16 cellular contexts compared by ENCODE assay signal in the genomic region with DNA sequence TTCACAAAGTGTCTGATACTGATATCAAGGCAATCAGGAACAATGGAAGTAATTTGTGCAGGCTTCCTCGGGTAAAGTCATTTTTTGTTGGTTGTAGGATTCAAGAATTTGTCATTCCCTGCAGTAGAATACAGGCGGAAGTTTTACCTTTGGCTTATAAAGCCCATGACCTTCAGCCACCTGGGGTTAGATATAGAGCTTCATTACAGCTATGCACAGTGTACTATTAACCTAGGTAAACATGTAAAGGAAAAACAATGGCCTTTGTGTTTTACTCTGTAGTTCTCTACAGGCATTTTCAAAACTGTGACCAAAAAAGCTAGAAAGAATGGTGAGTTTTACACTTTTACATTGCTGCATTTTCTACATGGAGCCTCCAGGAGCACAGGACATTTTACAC.
DNase-seq lines count a peak whose midpoint lies in the region; ATAC-seq, FAIRE-seq and TF ChIP-seq lines count a peak whose summit lies in the region.
"Had no signal": no experiment of that assay in that cellular context is flagged by ENCODE, and none has a peak within 500 bp of the region (broad histone marks: within the 10 kb centered on the region; RNA-seq: fewer than 3 reads in every experiment).

No MANE protein-coding gene starts in this region.

- no peak overlapping the region for H4K8ac ChIP-seq in H1 (ENCODE audit: extremely low read depth, insufficient read depth, low read length)

- H3K4me1 ChIP-seq in H1 (replicated peaks in 1 of 4; ENCODE audit: control insufficient read depth in 3 of 4, insufficient read depth in 4 of 4, low read length in 3 of 4) (peaks cover 0 to 3% (median 0%) of the 10 kb centered on the region in 4 experiments; a peak in 2 of 7 replicates), pancreas (peaks cover 0 to 15% (median 5%) of the 10 kb centered on the region in 3 donors)

- TF ChIP-seq POLR2A in H1 (IDR thresholded peaks at IDR 0.05; ENCODE audit: control extremely low read depth in 1 of 2, low read depth in 2 of 2, low read length in 2 of 2): no peak

- H3K23ac ChIP-seq in H1 (ENCODE audit: insufficient read length): no peak overlapping the region

- no peak overlapping the region for H2BK15ac ChIP-seq in H1 (ENCODE audit: low read length)

- no peaks in the 10 kb centered on the region for H3K79me1 ChIP-seq in H1 (ENCODE audit: low read depth, low read length)

- no peak overlapping the region for H2BK20ac ChIP-seq in H1 (ENCODE audit: low read length)

- DNase-seq in NCI-H526 treated with DMSO at 0.1 percent for 48 hours (lab: John Stamatoyannopoulos, UW) (peak; percentile 4), H1 (ENCODE audit: low read depth in 1 of 2, low spot score in 2 of 2) (no peak), pancreas (no peak), NOMO-1 (lab: John Stamatoyannopoulos, UW; ENCODE audit: unreplicated experiment in 2 of 2) (no peak), T-helper 1 cell (no peak)
- DNase-seq: C1 segment of cervical spinal cord; CD4-positive, alpha-beta memory T cell; COR-L47; DMS153; DND-41; GM23248; H9 had no signal

- intact Hi-C loops in pancreas (cut with DNase I): no loop called here

- H3K27me3 ChIP-seq in H1 (replicated peaks in 1 of 4; ENCODE audit: control insufficient read depth in 3 of 4, extremely low read depth in 1 of 4, insufficient read depth in 3 of 4, low read length in 3 of 4): no peaks in the 10 kb centered on the region
- no peaks in the 10 kb centered on the region for H3K27me3 ChIP-seq in pancreas

- H3K23me2 ChIP-seq in H1 (ENCODE audit: low read depth, low read length): no peaks in the 10 kb centered on the region

- no peak overlapping the region for H3K27ac ChIP-seq in H1 (ENCODE audit: low read depth, low read length)
- H3K27ac ChIP-seq in pancreas: peak overlapping the region in 1 of 4 donors; percentile 33
- H3K27ac ChIP-seq: GM23248 had no signal

- FAIRE-seq in H1 (lab: Jason Lieb, UNC) (peak; percentile 72), pancreas (lab: Jason Lieb, UNC) (no peak)
- FAIRE-seq: G401.6, GM12892 had no signal

- TF ChIP-seq RAD21 in H1 (IDR thresholded peaks at IDR 0.05 in 1 of 2, conservative IDR thresholded peaks at IDR 0.05 in 1 of 2; ENCODE audit: low read depth in 2 of 2, low read length in 2 of 2): no peak

- no peaks in the 10 kb centered on the region for H3K79me2 ChIP-seq in H1 (ENCODE audit: control insufficient read depth in 1 of 2, insufficient read depth in 2 of 2, low read length in 2 of 2)

- H4K20me1 ChIP-seq in H1 (replicated peaks in 1 of 2; ENCODE audit: control insufficient read depth in 1 of 2, insufficient read depth in 2 of 2, low read length in 2 of 2): no peaks in the 10 kb centered on the region

- TF ChIP-seq EP300 in H1 (IDR thresholded peaks at IDR 0.05; ENCODE audit: borderline replicate concordance in 1 of 2, low read depth in 2 of 2, low read length in 2 of 2): no peak

- H3K4ac ChIP-seq in H1 (replicated peaks; ENCODE audit: insufficient read length, low read depth, low read length): no peak overlapping the region

- H3K4me2 ChIP-seq in H1 (ENCODE audit: insufficient read depth in 1 of 2, low read depth in 2 of 2, low read length in 2 of 2): no peak overlapping the region

- H2BK5ac ChIP-seq in H1 (ENCODE audit: low read depth, low read length): no peak overlapping the region

- POLR2A ChIA-PET in H1 (lab: Charles Lee; ENCODE audit: partially characterized antibody): interaction anchor here (0.6 kb wide), 1 partner anchor 425 kb away, joined by 3 read pairs; no protein-coding TSS in a partner anchor

- H2BK12ac ChIP-seq in H1 (ENCODE audit: low read depth, low read length): no peak overlapping the region

- H3K36me3 ChIP-seq in H1 (ENCODE audit: control insufficient read depth in 2 of 4, insufficient read depth in 4 of 4, low read length in 3 of 4) (no peaks in the 10 kb centered on the region), pancreas (no peaks in the 10 kb centered on the region)

- no peak overlapping the region for H3K14ac ChIP-seq in H1 (ENCODE audit: insufficient read length)

- H4K91ac ChIP-seq in H1 (replicated peaks; ENCODE audit: insufficient read length, low read length): no peak overlapping the region

- no peak overlapping the region for H2BK120ac ChIP-seq in H1 (replicated peaks; ENCODE audit: low read depth, low read length)

- ATAC-seq in pancreas (peak; percentile 50 to 82 (median 68)), GM21576 (IDR thresholded peaks at IDR 0.05; ENCODE audit: unreplicated experiment) (no peak)
- ATAC-seq: HCT116 had no signal

- TF ChIP-seq CTCF in H1 (IDR thresholded peaks at IDR 0.05; ENCODE audit: control extremely low read depth in 1 of 3, insufficient read depth in 1 of 3, low read depth in 1 of 3, low read length in 3 of 3) (no peak), pancreas (IDR thresholded peaks at IDR 0.05) (no peak)

- H3K18ac ChIP-seq in H1 (ENCODE audit: extremely low read depth, low read length): no peak overlapping the region

- H3K9me3 ChIP-seq in H1 (ENCODE audit: insufficient read depth in 2 of 2, low read depth in 1 of 2, low read length in 1 of 2) (no peaks in the 10 kb centered on the region), pancreas (no peaks in the 10 kb centered on the region)

- 63% methylated on average over 2 of the region's 2 CpGs; no CpG with 5 or more reads in 1 of the 2 experiments for WGBS in H1 (ENCODE audit: extremely low coverage in 1 of 2, insufficient coverage in 1 of 2, insufficient read length in 1 of 2, insufficient replicate concordance in 2 of 2, low coverage in 1 of 2, low lambda C conversion rate in 2 of 2, missing lambda C conversion rate in 1 of 2), 2 experiments
- WGBS in pancreas, 2 donors: 19 to 23% methylated on average over 2 of the region's 2 CpGs

- no peak overlapping the region for H3K56ac ChIP-seq in H1 (replicated peaks; ENCODE audit: insufficient read length, low read depth, low read length)

- H2AFZ ChIP-seq in H1 (ENCODE audit: low read length): no peak overlapping the region
- H2AFZ ChIP-seq: GM23248 had no signal

- no peak overlapping the region for H4K5ac ChIP-seq in H1 (ENCODE audit: insufficient read length, low read depth, low read length)

- H2AK5ac ChIP-seq in H1 (ENCODE audit: low read depth, low read length): no peak overlapping the region

- CTCF ChIA-PET in H1 (lab: Charles Lee; ENCODE audit: partially characterized antibody): interaction anchor here (0.6 to 4.8 kb wide), 3 partner anchors 17 to 66 kb away, joined by 3 to 21 read pairs (median 3); no protein-coding TSS in a partner anchor

- no peak overlapping the region for H3K4me3 ChIP-seq in H1 (ENCODE audit: extremely low read depth in 1 of 4, insufficient read depth in 2 of 4, low read depth in 3 of 4, low read length in 4 of 4)
- no peak overlapping the region for H3K4me3 ChIP-seq in pancreas
- H3K4me3 ChIP-seq: GM23248 had no signal

- H3K9ac ChIP-seq in H1 (replicated peaks in 1 of 4; ENCODE audit: extremely low read depth in 1 of 4, low read depth in 3 of 4, low read length in 3 of 4): no peak overlapping the region
- H3K9ac ChIP-seq: GM23248 had no signal

TF ChIP-seq in H1, 55 proteins besides CTCF, POLR2A, EP300 and RAD21:
- TF ChIP-seq CHD2 (IDR thresholded peaks at IDR 0.05; ENCODE audit: low read length) (no peak), GTF2F1 (IDR thresholded peaks at IDR 0.05; ENCODE audit: borderline replicate concordance, low read depth, low read length) (no peak)
